Comparison of ENCODE assay signal across 16 cellular contexts in genomic region chr20:33681288-33681687, GRCh38. TPM values are rescaled to one million over a fixed set of nuclear protein-coding genes. Genes with fewer than 3 reads are reported as not detected.
DNase-seq lines count a peak whose midpoint lies in the region; ATAC-seq, FAIRE-seq and TF ChIP-seq lines count a peak whose summit lies in the region.
"Had no signal": no experiment of that assay in that cellular context is flagged by ENCODE, and none has a peak within 500 bp of the region (broad histone marks: within the 10 kb centered on the region; RNA-seq: fewer than 3 reads in every experiment).

No MANE protein-coding gene starts in this region.

- peaks cover 0 to 77% (median 53%) of the 10 kb centered on the region in 11 experiments; a peak in 17 of 22 replicates for H3K36me3 ChIP-seq in BLaER1 treated with 17β-estradiol and CSF1 and Interleukin-3, amounts not matched to agents 10 nM and 100 nM
- H3K36me3 ChIP-seq in endodermal cell (ENCODE audit: control insufficient read depth, insufficient read depth, low read length), result peaks cover 20% of the 10 kb centered on the region
- H3K36me3 ChIP-seq: transverse colon had no signal

- peak overlapping the region; percentile 40 for H3K4me3 Mint-ChIP-seq in activated T-helper 17 cell treated with anti-CD3 and anti-CD28 coated beads, Interleukin-2, amount 50 U/mL, for 72 hours
- H3K4me3 Mint-ChIP-seq in endodermal cell, result no peak overlapping the region
- H3K4me3 Mint-ChIP-seq: stimulated activated memory B cell treated with anti-CD40 and anti-IgM and Interleukin-4, amounts not matched to agents 10 μg/mL and 1 μg/mL and 100 μg/mL, for 72 hours had no signal

- WGBS in endodermal cell (ENCODE audit: insufficient coverage in 1 of 2, insufficient read length in 1 of 2), 2 experiments, result 91 to 95% methylated on average over 4 to 5 of the region's 5 CpGs

- H3K9me3 ChIP-seq in BLaER1 treated with 17β-estradiol and CSF1 and Interleukin-3, amounts not matched to agents 10 nM and 100 nM (replicated peaks in 1 of 11), result no peaks in the 10 kb centered on the region
- H3K9me3 ChIP-seq in endodermal cell (ENCODE audit: control insufficient read depth, low read length), result no peaks in the 10 kb centered on the region
- H3K9me3 ChIP-seq: BE2C, HAP-1, heart right ventricle, psoas muscle, transverse colon had no signal

- FAIRE-seq in D721Med (lab: Jason Lieb, UNC), result no peak
- FAIRE-seq: GM18507 had no signal

- H4K20me1 ChIP-seq in BLaER1 treated with 17β-estradiol and CSF1 and Interleukin-3, amounts not matched to agents 10 nM and 100 nM, result peaks cover 0 to 94% (median 82%) of the 10 kb centered on the region in 11 experiments; a peak in 18 of 22 replicates

- TF ChIP-seq CTCF in D721Med (IDR thresholded peaks at IDR 0.05; ENCODE audit: insufficient read depth, missing control alignments), result no peak
- TF ChIP-seq CTCF in endodermal cell (conservative IDR thresholded peaks at IDR 0.05), result no peak

- H3K4me1 ChIP-seq in BLaER1 treated with 17β-estradiol and CSF1 and Interleukin-3, amounts not matched to agents 10 nM and 100 nM, result peaks cover 18 to 67% (median 61%) of the 10 kb centered on the region in 10 experiments
- no peaks in the 10 kb centered on the region for H3K4me1 ChIP-seq in endodermal cell (ENCODE audit: control insufficient read depth, insufficient read depth, low read length)

- no peaks in the 10 kb centered on the region for H3K9me3 Mint-ChIP-seq in activated T-helper 17 cell treated with anti-CD3 and anti-CD28 coated beads, Interleukin-2, amount 50 U/mL, for 72 hours
- no peaks in the 10 kb centered on the region for H3K9me3 Mint-ChIP-seq in endodermal cell
- H3K9me3 Mint-ChIP-seq: stimulated activated memory B cell treated with anti-CD40 and anti-IgM and Interleukin-4, amounts not matched to agents 10 μg/mL and 1 μg/mL and 100 μg/mL, for 72 hours had no signal

- peak overlapping the region in 8 of 11 experiments; percentile 29 to 93 (median 58); a peak in 15 of 22 replicates for H3K4me2 ChIP-seq in BLaER1 treated with 17β-estradiol and CSF1 and Interleukin-3, amounts not matched to agents 10 nM and 100 nM

- peak overlapping the region in 4 of 11 experiments; percentile 26 to 60 (median 58); a peak in 2 of 22 replicates for H3K9ac ChIP-seq in BLaER1 treated with 17β-estradiol and CSF1 and Interleukin-3, amounts not matched to agents 10 nM and 100 nM
- H3K9ac ChIP-seq in endodermal cell (ENCODE audit: extremely low read depth, low read length, poor library complexity, severe bottlenecking), result no peak overlapping the region

- H3K27ac ChIP-seq in BLaER1 treated with 17β-estradiol and CSF1 and Interleukin-3, amounts not matched to agents 10 nM and 100 nM, result peak overlapping the region in 2 of 11 experiments; percentile 7 to 17; a peak in 3 of 22 replicates
- H3K27ac ChIP-seq in endodermal cell (ENCODE audit: low read depth, low read length), result no peak overlapping the region
- H3K27ac ChIP-seq: heart right ventricle, psoas muscle, transverse colon, WERI-Rb-1 had no signal

- H3K27ac Mint-ChIP-seq in activated T-helper 17 cell treated with anti-CD3 and anti-CD28 coated beads, Interleukin-2, amount 50 U/mL, for 72 hours, result peak overlapping the region; percentile 51
- H3K27ac Mint-ChIP-seq in endodermal cell, result no peak overlapping the region

- TF ChIP-seq POLR2A in erythroblast (IDR thresholded peaks at IDR 0.05; ENCODE audit: low read length), result no peak

- H3K4me1 Mint-ChIP-seq in activated T-helper 17 cell treated with anti-CD3 and anti-CD28 coated beads, Interleukin-2, amount 50 U/mL, for 72 hours, result peaks cover 23% of the 10 kb centered on the region
- H3K4me1 Mint-ChIP-seq in endodermal cell, result peaks cover 14% of the 10 kb centered on the region

- no peak for ATAC-seq in activated T-helper 17 cell treated with anti-CD3 and anti-CD28 coated beads, Interleukin-2, amount 50 U/mL, for 72 hours (replicated peaks)
- ATAC-seq: heart right ventricle; psoas muscle; stimulated activated memory B cell treated with anti-CD40 and anti-IgM and Interleukin-4, amounts not matched to agents 10 μg/mL and 1 μg/mL and 100 μg/mL, for 72 hours had no signal

- peaks cover 60% of the 10 kb centered on the region for H3K36me3 Mint-ChIP-seq in activated T-helper 17 cell treated with anti-CD3 and anti-CD28 coated beads, Interleukin-2, amount 50 U/mL, for 72 hours (ENCODE audit: low read depth)
- peaks cover 31% of the 10 kb centered on the region for H3K36me3 Mint-ChIP-seq in endodermal cell (ENCODE audit: low read depth)
- H3K36me3 Mint-ChIP-seq: stimulated activated memory B cell treated with anti-CD40 and anti-IgM and Interleukin-4, amounts not matched to agents 10 μg/mL and 1 μg/mL and 100 μg/mL, for 72 hours had no signal

- no peaks in the 10 kb centered on the region for H3K27me3 Mint-ChIP-seq in activated T-helper 17 cell treated with anti-CD3 and anti-CD28 coated beads, Interleukin-2, amount 50 U/mL, for 72 hours
- no peaks in the 10 kb centered on the region for H3K27me3 Mint-ChIP-seq in endodermal cell (ENCODE audit: insufficient read depth)
- H3K27me3 Mint-ChIP-seq: stimulated activated memory B cell treated with anti-CD40 and anti-IgM and Interleukin-4, amounts not matched to agents 10 μg/mL and 1 μg/mL and 100 μg/mL, for 72 hours had no signal

- H3K4me3 ChIP-seq in BLaER1 treated with 17β-estradiol and CSF1 and Interleukin-3, amounts not matched to agents 10 nM and 100 nM, result no peak overlapping the region
- H3K4me3 ChIP-seq in endodermal cell (ENCODE audit: low read length), result no peak overlapping the region
- H3K4me3 ChIP-seq: HAP-1, heart right ventricle, psoas muscle, transverse colon had no signal

- peak; percentile 16 for DNase-seq in D721Med (ENCODE audit: insufficient read length, low spot score)
- DNase-seq in endodermal cell, result no peak
- no peak for DNase-seq in erythroblast (lab: John Stamatoyannopoulos, UW)
- DNase-seq: BE2C, DMS53, heart right ventricle, NCI-H1436, NCI-H2171 treated with DMSO at 0.1 percent for 48 hours, psoas muscle, transverse colon, WERI-Rb-1 had no signal

- no peaks in the 10 kb centered on the region for H3K27me3 ChIP-seq in BLaER1 treated with 17β-estradiol and CSF1 and Interleukin-3, amounts not matched to agents 10 nM and 100 nM
- H3K27me3 ChIP-seq in endodermal cell (ENCODE audit: control insufficient read depth, insufficient read depth, low read length, poor library complexity, severe bottlenecking), result no peaks in the 10 kb centered on the region
- H3K27me3 ChIP-seq: BE2C, heart right ventricle, transverse colon had no signal

RNA-seq across cellular contexts. Expression of gene E2F1, which starts 4.9 kb away (rescaled TPM):
- total RNA-seq in activated T-helper 17 cell treated with anti-CD3 and anti-CD28 coated beads, Interleukin-2, amount 50 U/mL, for 72 hours, result 10 to 100 TPM; 40.2 to 65.4 TPM
- 10 to 100 TPM; 26.9 to 33.7 TPM for total RNA-seq in endodermal cell
- 35.1 TPM for polyA plus RNA-seq in endodermal cell (2013, experiment 1 of 2)
- 28.9 TPM for polyA plus RNA-seq in endodermal cell (2013, experiment 2 of 2)

RNA-seq across cellular contexts. Expression of gene NECAB3, which starts 7.1 kb away (rescaled TPM):
- total RNA-seq in activated T-helper 17 cell treated with anti-CD3 and anti-CD28 coated beads, Interleukin-2, amount 50 U/mL, for 72 hours, result 10 to 100 TPM; 20.8 to 26.5 TPM
- total RNA-seq in endodermal cell, result 10 to 100 TPM; 77.2 to 92.3 TPM
- polyA plus RNA-seq in endodermal cell (2013, experiment 1 of 2), result 29.9 TPM
- polyA plus RNA-seq in endodermal cell (2013, experiment 2 of 2), result 27.4 TPM

RNA-seq across cellular contexts. Expression of gene ACTL10, which starts 14.5 kb away (rescaled TPM):
- 1 to 10 TPM; 1.5 to 2.6 TPM for total RNA-seq in activated T-helper 17 cell treated with anti-CD3 and anti-CD28 coated beads, Interleukin-2, amount 50 U/mL, for 72 hours
- under 1 TPM in 1 of 2 donors, not detected in 1; 0.42 TPM for total RNA-seq in endodermal cell
- polyA plus RNA-seq in endodermal cell (2013, experiment 1 of 2), result 0.28 TPM
- 0.17 TPM for polyA plus RNA-seq in endodermal cell (2013, experiment 2 of 2)

RNA-seq across cellular contexts. Expression of gene C20orf144, which starts 19.2 kb away (rescaled TPM):
- under 1 TPM; 0.26 to 0.41 TPM for total RNA-seq in activated T-helper 17 cell treated with anti-CD3 and anti-CD28 coated beads, Interleukin-2, amount 50 U/mL, for 72 hours
- under 1 TPM in 1 of 2 donors, not detected in 1; 0.44 TPM for total RNA-seq in endodermal cell
- polyA plus RNA-seq in endodermal cell (2013, experiment 1 of 2), result 0.18 TPM
- 0.17 TPM for polyA plus RNA-seq in endodermal cell (2013, experiment 2 of 2)
- total RNA-seq: heart right ventricle, psoas muscle, transverse colon had no signal

RNA-seq across cellular contexts. Expression of gene PXMP4, which starts 38.8 kb away (rescaled TPM):
- total RNA-seq in activated T-helper 17 cell treated with anti-CD3 and anti-CD28 coated beads, Interleukin-2, amount 50 U/mL, for 72 hours, result 1 to 10 TPM; 6.7 to 8.0 TPM
- 1 to 10 TPM; 1.5 to 3.8 TPM for total RNA-seq in endodermal cell
- polyA plus RNA-seq in endodermal cell (2013, experiment 1 of 2), result 1.6 TPM
- polyA plus RNA-seq in endodermal cell (2013, experiment 2 of 2), result 1.8 TPM
